In genomic region chr2:66239655-66240054, GRCh38 we compare ENCODE assay signal across 13 cellular contexts.
"Had no signal": no experiment of that assay in that cellular context is flagged by ENCODE, and none has a peak within 500 bp of the region (broad histone marks: within the 10 kb centered on the region; RNA-seq: fewer than 3 reads in every experiment).

No MANE protein-coding gene starts in this region.

- H3K27me3 ChIP-seq: esophagus muscularis mucosa, tibial nerve had no signal

- H3K36me3 ChIP-seq: esophagus muscularis mucosa, heart left ventricle, tibial nerve had no signal

- H3K27me3 Mint-ChIP-seq: activated naive CD8-positive, alpha-beta T cell; activated T-cell treated with anti-CD3 and anti-CD28 coated beads, Interleukin-2, amount 50 U/mL, for 24 hours had no signal

- H3K9me3 ChIP-seq: esophagus muscularis mucosa, heart left ventricle, tibial nerve had no signal

- ATAC-seq: left lobe of liver, natural killer cell had no signal

- H3K36me3 Mint-ChIP-seq: activated naive CD8-positive, alpha-beta T cell; mesothelial cell of epicardium; natural killer cell had no signal

- H3K4me1 Mint-ChIP-seq: natural killer cell had no signal

- H3K4me3 Mint-ChIP-seq: activated naive CD8-positive, alpha-beta T cell; activated T-cell treated with anti-CD3 and anti-CD28 coated beads, Interleukin-2, amount 50 U/mL, for 24 hours; mesothelial cell of epicardium; natural killer cell had no signal

- DNase-seq: activated CD4-positive, alpha-beta T cell treated with anti-CD3 and anti-CD28 coated beads, Interleukin-2, amount 50 U/mL, for 1 hour; activated gamma-delta T cell; activated T-cell treated with anti-CD3 and anti-CD28 coated beads, Interleukin-2, amount 50 U/mL, for 24 hours; foreskin fibroblast; natural killer cell had no signal

- H3K9me3 Mint-ChIP-seq: activated T-cell treated with anti-CD3 and anti-CD28 coated beads, Interleukin-2, amount 50 U/mL, for 24 hours; mesothelial cell of epicardium had no signal

- H3K27ac ChIP-seq: skin epidermis had no signal

- FAIRE-seq: islet of Langerhans had no signal

- H3K4me3 ChIP-seq: esophagus muscularis mucosa, heart left ventricle, skin epidermis, tibial nerve had no signal
